In the genomic region with DNA sequence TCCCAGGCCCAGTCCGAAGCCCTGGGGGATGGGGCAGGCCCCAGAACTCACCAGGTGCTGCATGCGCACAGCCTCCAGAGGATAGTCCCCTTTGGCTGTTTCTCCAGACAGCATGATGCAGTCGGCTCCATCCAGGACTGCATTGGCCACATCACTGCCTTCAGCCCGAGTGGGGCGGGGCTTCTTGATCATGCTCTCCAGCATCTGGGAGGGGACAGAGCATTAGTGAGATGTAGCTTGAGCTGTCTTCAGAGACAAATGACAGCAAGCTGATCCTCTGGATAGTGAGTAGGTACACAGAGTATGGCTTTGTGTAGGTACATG, we compare ENCODE assay signal across 1 cellular context.
TF ChIP-seq lines count a peak whose summit lies in the region.

No MANE protein-coding gene starts in this region.

TF ChIP-seq in HCT116, 20 proteins besides CTCF, POLR2A, EP300 and RAD21:
- no peak for TF ChIP-seq ZFX (IDR thresholded peaks at IDR 0.05)
- no peak for TF ChIP-seq SIN3A (IDR thresholded peaks at IDR 0.05; ENCODE audit: low read depth)
- TF ChIP-seq, protein P1, sequence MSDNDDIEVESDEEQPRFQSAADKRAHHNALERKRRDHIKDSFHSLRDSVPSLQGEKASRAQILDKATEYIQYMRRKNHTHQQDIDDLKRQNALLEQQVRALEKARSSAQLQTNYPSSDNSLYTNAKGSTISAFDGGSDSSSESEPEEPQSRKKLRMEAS (IDR thresholded peaks at IDR 0.05), result no peak
- TF ChIP-seq POLR2AphosphoS5 (IDR thresholded peaks at IDR 0.05; ENCODE audit: low read depth, low read length), result peak; percentile 33; the same call in 1 of the 2 replicates
- no peak for TF ChIP-seq ZNF274 (IDR thresholded peaks at IDR 0.05; ENCODE audit: low read depth, low read length)
TF ChIP-seq in HCT116: peak in this region for 1.
